17 cellular contexts compared by ENCODE assay signal in genomic region chr6:37650071-37650481, GRCh38. TPM values are rescaled to one million over a fixed set of nuclear protein-coding genes. Genes with fewer than 3 reads are reported as not detected.
DNase-seq lines count a peak whose midpoint lies in the region; ATAC-seq, FAIRE-seq and TF ChIP-seq lines count a peak whose summit lies in the region.
"Had no signal": no experiment of that assay in that cellular context is flagged by ENCODE, and none has a peak within 500 bp of the region (broad histone marks: within the 10 kb centered on the region; RNA-seq: fewer than 3 reads in every experiment).

No MANE protein-coding gene starts in this region.

- H3K27me3 Mint-ChIP-seq in type B pancreatic cell: peaks cover 48% of the 10 kb centered on the region

- in situ Hi-C loops in HepG2 (cut with HindIII; ENCODE audit: extremely low pct_ligation_motif_present, low pct_unique_long_range_greater_than_20kb): no loop called here

- intact Hi-C loops in HepG2 (cut with micrococcal nuclease; ENCODE audit: unreplicated experiment): no loop called here

- H3K4me3 Mint-ChIP-seq in type B pancreatic cell: peak overlapping the region; percentile 25

- no peak for TF ChIP-seq EP300 in HepG2 (IDR thresholded peaks at IDR 0.05; ENCODE audit: low read depth in 2 of 2, low read length in 2 of 2)
- no peak for TF ChIP-seq EP300 in HepG2 (CRISPR knock-in tag; IDR thresholded peaks at IDR 0.05; ENCODE audit: borderline replicate concordance)

- no peaks in the 10 kb centered on the region for H4K20me1 ChIP-seq in HepG2 (ENCODE audit: insufficient read depth, low read length)

- no peaks in the 10 kb centered on the region for H3K36me3 ChIP-seq in HepG2 (replicated peaks in 1 of 2; ENCODE audit: control insufficient read depth in 1 of 2, insufficient read depth in 2 of 2, low read length in 2 of 2)
- H3K36me3 ChIP-seq: Peyer's patch, upper lobe of left lung had no signal

- DNase-seq in activated effector memory CD4-positive, alpha-beta T cell treated with anti-CD3 and anti-CD28 coated beads, Interleukin-2, amount 50 U/mL, for 16 hours: peak; percentile 53
- no peak for DNase-seq in activated effector memory CD4-positive, alpha-beta T cell treated with Interleukin-2 at 50 U/mL for 16 hours
- DNase-seq in erythroblast (lab: John Stamatoyannopoulos, UW) (peak; percentile 27 to 29), HepG2 (ENCODE audit: low spot score) (peak; percentile 46), type B pancreatic cell (ENCODE audit: extremely low spot score, unreplicated experiment) (no peak)
- DNase-seq: activated gamma-delta T cell treated with Interleukin-2 at 50 U/mL for 16 hours, NCI-H1092 treated with DMSO at 0.1 percent for 48 hours, NCI-H446, Peyer's patch had no signal

- H3K27me3 ChIP-seq in HepG2 (ENCODE audit: control insufficient read depth in 1 of 2, insufficient read depth in 2 of 2, low read length in 2 of 2): peaks cover 9 to 44% of the 10 kb centered on the region in 2 experiments

- peak overlapping the region; percentile 35 for H3K4me2 ChIP-seq in HepG2 (ENCODE audit: low read depth, low read length)

- TF ChIP-seq POLR2A in erythroblast (IDR thresholded peaks at IDR 0.05; ENCODE audit: low read length): no peak
- no peak for TF ChIP-seq POLR2A in HepG2 (IDR thresholded peaks at IDR 0.05; ENCODE audit: insufficient read depth in 1 of 2, low read depth in 2 of 2, low read length in 2 of 2)

- TF ChIP-seq RAD21 in HepG2 (CRISPR knock-in tag; IDR thresholded peaks at IDR 0.05): peak; percentile 55

- no peak overlapping the region for H2AFZ ChIP-seq in HepG2 (ENCODE audit: low read length)

- H3K4me3 ChIP-seq in HepG2 (replicated peaks in 1 of 3; ENCODE audit: insufficient read depth in 1 of 3, low read depth in 2 of 3, low read length in 3 of 3): peak overlapping the region in 1 of 3 experiments; percentile 10; a peak in 1 of 6 replicates
- H3K4me3 ChIP-seq: Peyer's patch, upper lobe of left lung had no signal

- CTCF ChIA-PET in HepG2 (lab: Yijun Ruan, JAX; ENCODE audit: low intra/inter-chr PET ratio, low total read pairs): interaction anchor here (1.0 kb wide), 1 partner anchor 42 kb away, joined by 4 read pairs; no protein-coding TSS in a partner anchor

- peaks cover 7% of the 10 kb centered on the region; the same call in 1 of the 2 replicates for H3K9me3 ChIP-seq in HepG2 (ENCODE audit: low read length)

- BruUV-seq in HepG2 (replicated peaks; lab: Mats Ljungman, UMichigan): no TSS peak

- peak; percentile 93 for ATAC-seq in HepG2
- no peak for ATAC-seq in HG03571 (IDR thresholded peaks at IDR 0.05; ENCODE audit: unreplicated experiment)
- ATAC-seq in HG03521 (IDR thresholded peaks at IDR 0.05; ENCODE audit: unreplicated experiment): no peak
- ATAC-seq in HG03095 (IDR thresholded peaks at IDR 0.05; ENCODE audit: unreplicated experiment): no peak

- H3K4me1 Mint-ChIP-seq in type B pancreatic cell (ENCODE audit: unreplicated experiment): no peaks in the 10 kb centered on the region

- TF ChIP-seq CTCF in HepG2 (CRISPR knock-in tag; IDR thresholded peaks at IDR 0.05): peak; percentile 89
- TF ChIP-seq CTCF in type B pancreatic cell (conservative IDR thresholded peaks at IDR 0.05): peak; percentile 44

- H3K27ac ChIP-seq in HepG2 (ENCODE audit: extremely low read length, insufficient read depth, low read length): no peak overlapping the region
- H3K27ac ChIP-seq: Peyer's patch, upper lobe of left lung had no signal

- no peak overlapping the region for H3K27ac Mint-ChIP-seq in type B pancreatic cell
- H3K27ac Mint-ChIP-seq: T-helper 1 cell treated with Interleukin-12 subunit alpha and Interleukin-12 subunit beta and Interleukin-4 antibody, amounts not matched to agents 30 μg/mL and 1 μg/mL, for 36 hours had no signal

- POLR2A ChIA-PET in HepG2 (lab: Yijun Ruan, JAX): no interaction called here

- H3K9ac ChIP-seq in HepG2 (ENCODE audit: insufficient read depth, low read depth, low read length): no peak overlapping the region

- WGBS in HepG2 (ENCODE audit: low lambda C conversion rate): 35% methylated on average over 16 of the region's 32 CpGs

- FAIRE-seq in HepG2 (lab: Jason Lieb, UNC): peak; percentile 74
- FAIRE-seq: A204.1, GM19239 had no signal

- H3K79me2 ChIP-seq in HepG2 (ENCODE audit: insufficient read depth, low read length): no peaks in the 10 kb centered on the region

- no peaks in the 10 kb centered on the region for H3K9me3 Mint-ChIP-seq in type B pancreatic cell

- H3K4me1 ChIP-seq in HepG2 (ENCODE audit: insufficient read depth, low read length): no peaks in the 10 kb centered on the region

- H3K36me3 Mint-ChIP-seq in type B pancreatic cell: peaks cover 7% of the 10 kb centered on the region

TF ChIP-seq in HepG2, 621 proteins besides CTCF, POLR2A, EP300 and RAD21 (continues in another document):
- TF ChIP-seq ZSCAN9 (CRISPR knock-in tag; IDR thresholded peaks at IDR 0.05; ENCODE audit: borderline replicate concordance): no peak
- TF ChIP-seq ZMYM3 (CRISPR knock-in tag; IDR thresholded peaks at IDR 0.05): no peak
- no peak for TF ChIP-seq ZNF629 (CRISPR knock-in tag; conservative IDR thresholded peaks at IDR 0.05)
- no peak for TF ChIP-seq ZSCAN31 (CRISPR knock-in tag; IDR thresholded peaks at IDR 0.05; ENCODE audit: low read depth)
- TF ChIP-seq GTF3A (CRISPR knock-in tag; conservative IDR thresholded peaks at IDR 0.05): no peak
- no peak for TF ChIP-seq SMARCC2 (IDR thresholded peaks at IDR 0.05)
- TF ChIP-seq HOXD1 (CRISPR knock-in tag; IDR thresholded peaks at IDR 0.05): no peak
- no peak for TF ChIP-seq CCDC6 (CRISPR knock-in tag; IDR thresholded peaks at IDR 0.05)
- no peak for TF ChIP-seq ZNF432 (CRISPR knock-in tag; IDR thresholded peaks at IDR 0.05; ENCODE audit: borderline replicate concordance)
- TF ChIP-seq ZBTB7B (CRISPR knock-in tag; IDR thresholded peaks at IDR 0.05): 0 out of 2 replicates have a peak, but pooled peaks have one; percentile 36
- TF ChIP-seq ZNF337 (CRISPR knock-in tag; IDR thresholded peaks at IDR 0.05; ENCODE audit: borderline replicate concordance, low read depth): no peak
- no peak for TF ChIP-seq ATRX (CRISPR knock-in tag; IDR thresholded peaks at IDR 0.05; ENCODE audit: borderline replicate concordance)
- no peak for TF ChIP-seq GATAD2A (CRISPR knock-in tag; IDR thresholded peaks at IDR 0.05)
- TF ChIP-seq KLF15 (CRISPR knock-in tag; IDR thresholded peaks at IDR 0.05; ENCODE audit: borderline replicate concordance): no peak
- no peak for TF ChIP-seq HDAC2 (CRISPR knock-in tag; IDR thresholded peaks at IDR 0.05)
- no peak for TF ChIP-seq ZNF326 (CRISPR knock-in tag; IDR thresholded peaks at IDR 0.05; ENCODE audit: borderline replicate concordance)
- no peak for TF ChIP-seq DMAP1 (CRISPR knock-in tag; IDR thresholded peaks at IDR 0.05)
- no peak for TF ChIP-seq FOXK2 (IDR thresholded peaks at IDR 0.05)
- no peak for TF ChIP-seq ZFP62 (CRISPR knock-in tag; IDR thresholded peaks at IDR 0.05)
- no peak for TF ChIP-seq DRAP1 (CRISPR knock-in tag; IDR thresholded peaks at IDR 0.05)
- no peak for TF ChIP-seq HBP1 (CRISPR knock-in tag; IDR thresholded peaks at IDR 0.05; ENCODE audit: low read depth)

RNA-seq across cellular contexts. Expression of gene MDGA1, which starts 47.6 kb away (rescaled TPM):
- total RNA-seq in HepG2 (2016; rRNA removed; fragmentation: Illumina TruSeq; extraction: Trizol): not detected in 2 replicates
- total RNA-seq in HepG2 (2016; cell fraction: cytosol; rRNA removed; fragmentation: Illumina TruSeq; extraction: Trizol; ENCODE audit: low read depth): not detected in 2 replicates
- total RNA-seq in HepG2 (2016; cell fraction: insoluble cytoplasmic fraction; rRNA removed; fragmentation: Illumina TruSeq; extraction: Trizol): not detected in 2 replicates
- not detected in 2 replicates for total RNA-seq in HepG2 (2016; cell fraction: membrane; rRNA removed; fragmentation: Illumina TruSeq; extraction: Trizol)
- not detected in 2 replicates for total RNA-seq in HepG2 (2016; cell fraction: nucleus; rRNA removed; fragmentation: Illumina TruSeq; extraction: Trizol)
- under 0.01 TPM in 1 of 2 replicates, not detected in the other for polyA plus RNA-seq in HepG2 (2011; rRNA removed)
- polyA plus RNA-seq in HepG2 (2011; cell fraction: cytosol; rRNA removed): 0.12 TPM in 1 of 2 replicates, not detected in the other
- polyA plus RNA-seq in HepG2 (2011; cell fraction: nucleus; rRNA removed): 0.05 TPM in 1 of 2 replicates, not detected in the other
- polyA plus RNA-seq in HepG2 (2012): not detected in 2 replicates
- not detected in 2 replicates for polyA plus RNA-seq in HepG2 (2016; cell fraction: cytosol; fragmentation: Illumina TruSeq; extraction: Trizol; ENCODE audit: low read depth)
- not detected in 2 replicates for polyA plus RNA-seq in HepG2 (2016; cell fraction: insoluble cytoplasmic fraction; fragmentation: Illumina TruSeq; extraction: Trizol; ENCODE audit: low read depth)
- polyA plus RNA-seq in HepG2 (2016; cell fraction: membrane; fragmentation: Illumina TruSeq; extraction: Trizol; ENCODE audit: low read depth): not detected in 2 replicates
- not detected in 2 replicates for polyA plus RNA-seq in HepG2 (2016; cell fraction: nucleus; fragmentation: Illumina TruSeq; extraction: Trizol; ENCODE audit: insufficient read depth, low read depth)
- polyA minus RNA-seq in HepG2 (2011; rRNA and poly(A)+ RNA removed; ENCODE audit: low replicate concordance): 0.44 TPM in 1 of 2 replicates, not detected in the other
- polyA minus RNA-seq in HepG2 (2011; cell fraction: cytosol; rRNA and poly(A)+ RNA removed): not detected in 2 replicates
- not detected in 2 replicates for polyA minus RNA-seq in HepG2 (2011; cell fraction: nucleus; rRNA and poly(A)+ RNA removed)
- 10.8 and 24.9 TPM in 2 replicates for total RNA-seq in type B pancreatic cell (ENCODE audit: low replicate concordance)
- total RNA-seq: HT-29 had no signal

Comparison
In these comparisons a context has a peak if more than half of its experiments do, and no peak if none do; other contexts are left out.
1. DNase-seq: peak in activated effector memory CD4-positive, alpha-beta T cell treated with anti-CD3 and anti-CD28 coated beads, Interleukin-2, amount 50 U/mL, for 16 hours (single experiment), erythroblast (2 of 2) and HepG2 (single experiment); none in activated effector memory CD4-positive, alpha-beta T cell treated with Interleukin-2 at 50 U/mL for 16 hours (single experiment) and type B pancreatic cell (single experiment).
2. RNA of gene MDGA1, which starts 47.6 kb away (total RNA-seq): 10.8 to 24.9 TPM in type B pancreatic cell; not detected in HepG2; every median in the first group is over 10 times any median in the second.